14 cellular contexts compared by ENCODE assay signal in genomic region chr11:87368151-87368550, GRCh38.
"Had no signal": no experiment of that assay in that cellular context is flagged by ENCODE, and none has a peak within 500 bp of the region (broad histone marks: within the 10 kb centered on the region; RNA-seq: fewer than 3 reads in every experiment).

No MANE protein-coding gene starts in this region.

- H3K9me3 ChIP-seq: neutrophil, pancreas, sigmoid colon, thoracic aorta, upper lobe of right lung had no signal

- H3K4me1 ChIP-seq: pancreas, sigmoid colon, upper lobe of right lung had no signal

- H3K4me1 Mint-ChIP-seq: naive thymus-derived CD8-positive, alpha-beta T cell; stimulated activated naive B cell treated with anti-CD40 and anti-IgM and Interleukin-4, amounts not matched to agents 10 μg/mL and 1 μg/mL and 100 μg/mL, for 72 hours had no signal

- H3K27me3 ChIP-seq: pancreas, sigmoid colon, upper lobe of right lung had no signal

- H3K27ac ChIP-seq: dorsolateral prefrontal cortex, neutrophil, pancreas, sigmoid colon, thoracic aorta, upper lobe of right lung had no signal

- DNase-seq: activated CD4-positive, alpha-beta T cell treated with anti-CD3 and anti-CD28 coated beads, Interleukin-2, amount 50 U/mL, for 4 hours; caudate nucleus; dorsolateral prefrontal cortex; foreskin melanocyte; mesenchymal stem cell; naive thymus-derived CD8-positive, alpha-beta T cell; pancreas; sigmoid colon; stimulated activated naive B cell treated with anti-CD40 and anti-IgM and Interleukin-4, amounts not matched to agents 10 μg/mL and 1 μg/mL and 100 μg/mL, for 72 hours; T-helper 2 cell; upper lobe of right lung had no signal

- H3K4me3 ChIP-seq: dorsolateral prefrontal cortex, pancreas, sigmoid colon, thoracic aorta, upper lobe of right lung had no signal

- H3K9me3 Mint-ChIP-seq: naive thymus-derived CD8-positive, alpha-beta T cell; stimulated activated naive B cell treated with anti-CD40 and anti-IgM and Interleukin-4, amounts not matched to agents 10 μg/mL and 1 μg/mL and 100 μg/mL, for 72 hours had no signal

- H3K4me3 Mint-ChIP-seq: activated naive CD8-positive, alpha-beta T cell; naive thymus-derived CD8-positive, alpha-beta T cell; stimulated activated naive B cell treated with anti-CD40 and anti-IgM and Interleukin-4, amounts not matched to agents 10 μg/mL and 1 μg/mL and 100 μg/mL, for 72 hours had no signal

- ATAC-seq: naive thymus-derived CD8-positive, alpha-beta T cell; pancreas; stimulated activated naive B cell treated with anti-CD40 and anti-IgM and Interleukin-4, amounts not matched to agents 10 μg/mL and 1 μg/mL and 100 μg/mL, for 72 hours; upper lobe of right lung had no signal

- H3K36me3 ChIP-seq: neutrophil, pancreas, sigmoid colon, thoracic aorta, upper lobe of right lung had no signal

- H3K27ac Mint-ChIP-seq: activated naive CD8-positive, alpha-beta T cell; naive thymus-derived CD8-positive, alpha-beta T cell; stimulated activated naive B cell treated with anti-CD40 and anti-IgM and Interleukin-4, amounts not matched to agents 10 μg/mL and 1 μg/mL and 100 μg/mL, for 72 hours had no signal

- H3K36me3 Mint-ChIP-seq: activated naive CD8-positive, alpha-beta T cell; naive thymus-derived CD8-positive, alpha-beta T cell; stimulated activated naive B cell treated with anti-CD40 and anti-IgM and Interleukin-4, amounts not matched to agents 10 μg/mL and 1 μg/mL and 100 μg/mL, for 72 hours had no signal
